Comparison of ENCODE assay signal across 8 cellular contexts in the genomic region with DNA sequence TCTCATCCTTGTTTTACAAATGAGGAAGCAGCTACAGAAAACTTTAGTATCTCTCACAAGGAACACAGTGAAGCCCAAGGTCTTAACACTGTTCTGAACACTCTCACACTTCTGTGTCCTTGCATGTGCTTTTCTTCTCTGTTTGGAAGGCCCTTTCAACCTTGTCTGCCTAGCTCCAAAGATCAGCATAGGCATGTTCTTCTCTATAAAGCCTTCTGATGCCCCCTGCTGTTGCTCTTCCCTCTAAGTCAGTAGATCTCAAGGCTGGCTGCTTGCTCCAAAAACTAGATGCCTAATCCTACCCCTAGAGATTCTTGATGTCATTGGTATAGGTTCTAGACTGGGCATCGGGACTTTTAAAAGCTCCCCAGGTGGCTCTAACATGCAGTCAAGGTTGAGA. TPM values are rescaled to one million over a fixed set of nuclear protein-coding genes. Genes with fewer than 3 reads are reported as not detected.
DNase-seq lines count a peak whose midpoint lies in the region; ATAC-seq, FAIRE-seq and TF ChIP-seq lines count a peak whose summit lies in the region.

No MANE protein-coding gene starts in this region.

- H3K27ac Mint-ChIP-seq in nephron = no peak overlapping the region

- H3K27me3 Mint-ChIP-seq in nephron (ENCODE audit: low read depth) = no peaks in the 10 kb centered on the region

- peak; percentile 44 for TF ChIP-seq CTCF in WI38 (IDR thresholded peaks at IDR 0.05; ENCODE audit: low read depth, low read length)
- TF ChIP-seq CTCF in nephron (IDR thresholded peaks at IDR 0.05; ENCODE audit: unreplicated experiment in 3 of 3) = peak; percentile 52 to 54 (median 53)

- H3K4me3 Mint-ChIP-seq in nephron = no peak overlapping the region

- FAIRE-seq in GM12892 (lab: Jason Lieb, UNC) = peak; percentile 81

- no peak for TF ChIP-seq POLR2A in GM12892 (IDR thresholded peaks at IDR 0.05; ENCODE audit: low read depth, low read length)

- H3K36me3 Mint-ChIP-seq in nephron (ENCODE audit: low read depth) = peaks cover 3% of the 10 kb centered on the region

- no peak overlapping the region for H3K4me3 ChIP-seq in WI38 (ENCODE audit: low read depth, low read length)

- peaks cover 22% of the 10 kb centered on the region for H3K4me1 Mint-ChIP-seq in nephron

- H3K9me3 Mint-ChIP-seq in nephron = no peaks in the 10 kb centered on the region

- DNase-seq in AG20443 (ENCODE audit: low spot score) = peak; percentile 50
- no peak for DNase-seq in GM12892 (ENCODE audit: insufficient read length)
- peak; percentile 3 for DNase-seq in NCI-H2196 treated with DMSO at 0.1 percent for 48 hours (lab: John Stamatoyannopoulos, UW; ENCODE audit: unreplicated experiment)
- peak; percentile 72 for DNase-seq in fibroblast of gingiva (ENCODE audit: low read depth)
- DNase-seq in T-helper 9 cell = no peak

- ATAC-seq in HG02981 (IDR thresholded peaks at IDR 0.05; ENCODE audit: unreplicated experiment) = peak; percentile 64

RNA-seq across cellular contexts. Expression of a gene that starts 5.9 kb away (rescaled TPM):
- polyA plus RNA-seq in GM12892 (2012; ENCODE audit: missing spikeins) = 25.0 TPM

RNA-seq across cellular contexts. Expression of a gene that starts 6.0 kb away (rescaled TPM):
- not detected for polyA plus RNA-seq in GM12892 (2012; ENCODE audit: missing spikeins)

Comparison
In these comparisons a context has a peak if more than half of its experiments do, and no peak if none do; other contexts are left out.
1. DNase-seq: peak in AG20443 (single experiment), NCI-H2196 treated with DMSO at 0.1 percent for 48 hours (single experiment) and fibroblast of gingiva (single experiment); none in GM12892 (single experiment) and T-helper 9 cell (single experiment).